Comparison of ENCODE assay signal across 8 cellular contexts in genomic region chr7:47979145-47979831, GRCh38.
A peak's percentile ranks its signal among the peaks of the same experiment; 100 is the strongest.
DNase-seq lines count a peak whose midpoint lies in the region; ATAC-seq and TF ChIP-seq lines count a peak whose summit lies in the region.

Gene HUS1 (minus strand): TSS chr7:47979615. CDS start chr7:47979519, 96 bp downstream.

- peak; percentile 99 for ATAC-seq in GM19025 (IDR thresholded peaks at IDR 0.05; ENCODE audit: low read depth, unreplicated experiment)
- peak; percentile 99 for ATAC-seq in HG03280 (IDR thresholded peaks at IDR 0.05; ENCODE audit: unreplicated experiment)

- DNase-seq in AG10803 (ENCODE audit: low read depth), result peak; percentile 89
- DNase-seq in NCI-H446 (lab: John Stamatoyannopoulos, UW), result peak; percentile 63 to 96
- DNase-seq in activated CD4-positive, CD25-positive, alpha-beta regulatory T cell treated with anti-CD3 and anti-CD28 coated beads, Interleukin-2, amount 50 U/mL, for 16 hours (ENCODE audit: low read depth, low spot score), result peak; percentile 83
- DNase-seq in central memory CD4-positive, alpha-beta T cell, result peak; percentile 88
- peak; percentile 84 for DNase-seq in iris pigment epithelial cell (ENCODE audit: low read depth)
- DNase-seq in stimulated activated CD4-positive, alpha-beta T cell treated with anti-CD3 and anti-CD28 coated beads, Interleukin-12 subunit alpha, Interleukin-12 subunit beta, amount 100 ng/mL, for 4 hours, result peak; percentile 90

- H3K4me3 ChIP-seq in AG10803 (ENCODE audit: low read length), result peak within 1 kb of the TSS; percentile 95

- no peak for TF ChIP-seq CTCF in AG10803 (conservative IDR thresholded peaks at IDR 0.05; ENCODE audit: low read length)

Comparison
In these comparisons a context has a peak if more than half of its experiments do, and no peak if none do; other contexts are left out.
1. Peak in every context shown above with its lines: DNase-seq, ATAC-seq and H3K4me3 ChIP-seq.